ENCODE assay signal across 1 cellular context in the genomic region with DNA sequence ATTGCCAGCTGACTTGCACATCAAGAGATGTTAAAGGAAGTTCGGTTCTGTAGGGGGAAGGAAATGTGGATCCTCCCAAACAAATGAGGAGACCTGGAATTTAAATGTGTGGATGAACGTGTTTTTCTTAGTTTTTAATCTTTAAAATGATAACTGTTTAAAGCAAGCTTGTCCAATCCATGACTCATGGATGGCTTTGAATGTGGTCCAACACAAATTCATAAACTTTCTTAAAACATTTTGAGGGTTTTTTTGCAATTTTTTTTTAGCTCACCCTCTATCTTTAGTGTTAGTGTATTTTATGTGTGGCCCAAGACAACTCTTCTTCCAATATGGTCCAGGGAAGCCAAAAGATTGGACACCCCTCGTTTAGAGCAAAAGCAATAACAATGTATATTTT.
TF ChIP-seq lines count a peak whose summit lies in the region.

No MANE protein-coding gene starts in this region.

TF ChIP-seq in IMR-90, 13 proteins besides CTCF, POLR2A, EP300 and RAD21:
- TF ChIP-seq NFE2L2 (IDR thresholded peaks at IDR 0.05; ENCODE audit: low read depth, low read length), result no peak
- no peak for TF ChIP-seq BHLHE40 (IDR thresholded peaks at IDR 0.05; ENCODE audit: low read depth, low read length)
- TF ChIP-seq CHD1 (IDR thresholded peaks at IDR 0.05; ENCODE audit: low read depth, low read length), result no peak
- TF ChIP-seq RFX5 (IDR thresholded peaks at IDR 0.05; ENCODE audit: low read depth, low read length), result no peak
- no peak for TF ChIP-seq RCOR1 (IDR thresholded peaks at IDR 0.05; ENCODE audit: insufficient replicate concordance, low read length)
- TF ChIP-seq SMC3 (IDR thresholded peaks at IDR 0.05; ENCODE audit: low read depth, low read length), result no peak
- TF ChIP-seq, protein P1, sequence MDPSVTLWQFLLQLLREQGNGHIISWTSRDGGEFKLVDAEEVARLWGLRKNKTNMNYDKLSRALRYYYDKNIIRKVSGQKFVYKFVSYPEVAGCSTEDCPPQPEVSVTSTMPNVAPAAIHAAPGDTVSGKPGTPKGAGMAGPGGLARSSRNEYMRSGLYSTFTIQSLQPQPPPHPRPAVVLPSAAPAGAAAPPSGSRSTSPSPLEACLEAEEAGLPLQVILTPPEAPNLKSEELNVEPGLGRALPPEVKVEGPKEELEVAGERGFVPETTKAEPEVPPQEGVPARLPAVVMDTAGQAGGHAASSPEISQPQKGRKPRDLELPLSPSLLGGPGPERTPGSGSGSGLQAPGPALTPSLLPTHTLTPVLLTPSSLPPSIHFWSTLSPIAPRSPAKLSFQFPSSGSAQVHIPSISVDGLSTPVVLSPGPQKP (IDR thresholded peaks at IDR 0.05; ENCODE audit: borderline replicate concordance, low read depth, low read length), result no peak
- TF ChIP-seq MAFK (IDR thresholded peaks at IDR 0.05; ENCODE audit: low read depth, low read length), result no peak
- TF ChIP-seq MXI1 (IDR thresholded peaks at IDR 0.05; ENCODE audit: borderline replicate concordance, low read depth, low read length), result no peak
- no peak for TF ChIP-seq MAZ (IDR thresholded peaks at IDR 0.05; ENCODE audit: borderline replicate concordance, low read depth, low read length)
- no peak for TF ChIP-seq FOS (IDR thresholded peaks at IDR 0.05; ENCODE audit: low read depth, low read length)
- TF ChIP-seq, protein P2, sequence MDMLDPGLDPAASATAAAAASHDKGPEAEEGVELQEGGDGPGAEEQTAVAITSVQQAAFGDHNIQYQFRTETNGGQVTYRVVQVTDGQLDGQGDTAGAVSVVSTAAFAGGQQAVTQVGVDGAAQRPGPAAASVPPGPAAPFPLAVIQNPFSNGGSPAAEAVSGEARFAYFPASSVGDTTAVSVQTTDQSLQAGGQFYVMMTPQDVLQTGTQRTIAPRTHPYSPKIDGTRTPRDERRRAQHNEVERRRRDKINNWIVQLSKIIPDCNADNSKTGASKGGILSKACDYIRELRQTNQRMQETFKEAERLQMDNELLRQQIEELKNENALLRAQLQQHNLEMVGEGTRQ (IDR thresholded peaks at IDR 0.05; ENCODE audit: low read depth, low read length), result no peak
- no peak for TF ChIP-seq CEBPB (IDR thresholded peaks at IDR 0.05; ENCODE audit: low read depth, low read length)
TF ChIP-seq in IMR-90: peak in this region for 0.
